In genomic region chr3:109569121-109569520, GRCh38 we compare ENCODE assay signal across 15 cellular contexts.
DNase-seq lines count a peak whose midpoint lies in the region; FAIRE-seq and TF ChIP-seq lines count a peak whose summit lies in the region.
"Had no signal": no experiment of that assay in that cellular context is flagged by ENCODE, and none has a peak within 500 bp of the region (broad histone marks: within the 10 kb centered on the region; RNA-seq: fewer than 3 reads in every experiment).

No MANE protein-coding gene starts in this region.

- H3K4me2 ChIP-seq in SK-N-SH: no peak overlapping the region

- H3K36me3 ChIP-seq in SK-N-SH (replicated peaks in 1 of 2; ENCODE audit: control insufficient read depth in 1 of 2, insufficient read depth in 2 of 2, low read length in 1 of 2): no peaks in the 10 kb centered on the region
- no peaks in the 10 kb centered on the region for H3K36me3 ChIP-seq in SJCRH30

- TF ChIP-seq CTCF in SK-N-SH (IDR thresholded peaks at IDR 0.05) (no peak), chondrocyte (IDR thresholded peaks at IDR 0.05) (no peak), osteocyte (IDR thresholded peaks at IDR 0.05) (no peak)

- no peak overlapping the region for H3K4me3 Mint-ChIP-seq in chondrocyte (ENCODE audit: unreplicated experiment)
- H3K4me3 Mint-ChIP-seq in osteocyte (ENCODE audit: unreplicated experiment): no peak overlapping the region
- H3K4me3 Mint-ChIP-seq: CD14-positive monocyte; CD8-positive, alpha-beta T cell had no signal

- H3K9ac ChIP-seq in SK-N-SH: no peak overlapping the region
- H3K9ac ChIP-seq: GM23248 had no signal

- H3K27me3 ChIP-seq in SK-N-SH (ENCODE audit: insufficient read depth) (no peaks in the 10 kb centered on the region), SJCRH30 (no peaks in the 10 kb centered on the region)

- POLR2A ChIA-PET in SK-N-SH (lab: Yijun Ruan, JAX): no interaction called here

- H3K27ac ChIP-seq in SK-N-SH (ENCODE audit: low read depth in 2 of 2, low read length in 1 of 2) (peak overlapping the region in 1 of 2 experiments; percentile 69; a peak in 1 of 4 replicates), SJCRH30 (no peak overlapping the region)
- H3K27ac ChIP-seq: GM23248 had no signal

- H3F3A ChIP-seq in SK-N-SH (replicated peaks; ENCODE audit: insufficient read depth): no peaks in the 10 kb centered on the region

- H3K9me3 Mint-ChIP-seq in chondrocyte (ENCODE audit: low read depth) (peaks cover 6% of the 10 kb centered on the region), osteocyte (ENCODE audit: unreplicated experiment) (peaks cover 17% of the 10 kb centered on the region)
- H3K9me3 Mint-ChIP-seq: CD8-positive, alpha-beta T cell had no signal

- no peaks in the 10 kb centered on the region for H3K9me2 ChIP-seq in SK-N-SH

- no peaks in the 10 kb centered on the region for H3K79me2 ChIP-seq in SK-N-SH (ENCODE audit: insufficient read depth)

- no peaks in the 10 kb centered on the region for H4K20me1 ChIP-seq in SK-N-SH (ENCODE audit: insufficient read depth)

- CTCF ChIA-PET in SK-N-SH (lab: Yijun Ruan, JAX): no interaction called here

- no peak for TF ChIP-seq RAD21 in SK-N-SH (IDR thresholded peaks at IDR 0.05; ENCODE audit: low read length)

- H3K4me1 ChIP-seq in SK-N-SH (ENCODE audit: control insufficient read depth in 1 of 2, insufficient read depth in 2 of 2, low read depth in 1 of 2, low read length in 1 of 2) (peaks cover 0 to 3% of the 10 kb centered on the region in 2 experiments; a peak in 2 of 4 replicates), SJCRH30 (no peaks in the 10 kb centered on the region)

- H3K9me3 ChIP-seq in SK-N-SH (no peaks in the 10 kb centered on the region), SJCRH30 (replicated peaks) (no peaks in the 10 kb centered on the region)

- H2AFZ ChIP-seq in SK-N-SH (ENCODE audit: low read depth): no peak overlapping the region
- H2AFZ ChIP-seq: GM23248 had no signal

- H3K27ac Mint-ChIP-seq in chondrocyte (ENCODE audit: unreplicated experiment): peak overlapping the region; percentile 18
- peak overlapping the region; percentile 70 for H3K27ac Mint-ChIP-seq in osteocyte (ENCODE audit: unreplicated experiment)
- H3K27ac Mint-ChIP-seq: CD14-positive monocyte; CD8-positive, alpha-beta T cell had no signal

- H3K4me3 ChIP-seq in SK-N-SH (ENCODE audit: low read depth in 2 of 2, low read length in 1 of 2): no peak overlapping the region
- H3K4me3 ChIP-seq in SJCRH30: no peak overlapping the region
- H3K4me3 ChIP-seq: GM23248 had no signal

- FAIRE-seq in GM19239 (lab: Jason Lieb, UNC): no peak
- FAIRE-seq: D721Med, H54 had no signal

- peak in 1 of 2 experiments; percentile 28; a peak in 1 of 4 replicates for TF ChIP-seq EP300 in SK-N-SH (IDR thresholded peaks at IDR 0.05; ENCODE audit: borderline replicate concordance in 1 of 2, low read depth in 1 of 2, low read length in 1 of 2)

- H3K4me1 Mint-ChIP-seq in chondrocyte (ENCODE audit: low read depth): peaks cover 12% of the 10 kb centered on the region
- H3K4me1 Mint-ChIP-seq in osteocyte (ENCODE audit: unreplicated experiment): peaks cover 23% of the 10 kb centered on the region
- H3K4me1 Mint-ChIP-seq: CD14-positive monocyte had no signal

- WGBS in SK-N-SH (ENCODE audit: low lambda C conversion rate): 34% methylated on average over 1 of the region's 1 CpG

- DNase-seq in HS-5 (ENCODE audit: low read depth) (peak; percentile 36), SK-N-SH (no peak), chondrocyte (ENCODE audit: low spot score) (no peak), osteocyte (ENCODE audit: extremely low spot score, unreplicated experiment) (no peak), LoVo (ENCODE audit: low spot score) (no peak), GM19239 (ENCODE audit: insufficient read length, low spot score) (no peak), SJCRH30 (no peak)
- DNase-seq: CD8-positive, alpha-beta T cell; COR-L47; DMS153; DND-41; GM23248 had no signal

- H3K36me3 Mint-ChIP-seq in chondrocyte (ENCODE audit: low read depth) (no peaks in the 10 kb centered on the region), osteocyte (ENCODE audit: unreplicated experiment) (peaks cover 2% of the 10 kb centered on the region)
- H3K36me3 Mint-ChIP-seq: CD14-positive monocyte; CD8-positive, alpha-beta T cell had no signal

- H3K27me3 Mint-ChIP-seq in chondrocyte (ENCODE audit: low read depth): peaks cover 9% of the 10 kb centered on the region
- H3K27me3 Mint-ChIP-seq in osteocyte (ENCODE audit: unreplicated experiment): no peaks in the 10 kb centered on the region

TF ChIP-seq in SK-N-SH, 30 proteins besides CTCF, POLR2A, EP300 and RAD21:
- no peak for TF ChIP-seq GABPA (IDR thresholded peaks at IDR 0.05; ENCODE audit: low read depth)
- TF ChIP-seq TCF12 (IDR thresholded peaks at IDR 0.05): peak; percentile 76
